ENCODE assay signal across 30 cellular contexts in genomic region chr4:158970786-158971185, GRCh38.
"Had no signal": no experiment of that assay in that cellular context is flagged by ENCODE, and none has a peak within 500 bp of the region (broad histone marks: within the 10 kb centered on the region; RNA-seq: fewer than 3 reads in every experiment).

No MANE protein-coding gene starts in this region.

- H3K27ac Mint-ChIP-seq: activated CD4-positive, alpha-beta memory T cell treated with anti-CD3 and anti-CD28 coated beads, Interleukin-2, amount 10 ng/mL, durations not matched to agents 7 days and 5 days; activated CD4-positive, alpha-beta T cell treated with anti-CD3 and anti-CD28 coated beads for 36 hours; activated naive CD8-positive, alpha-beta T cell treated with anti-CD3 and anti-CD28 coated beads, Interleukin-2, amount 10 ng/mL, durations not matched to agents 7 days and 5 days; activated T-cell treated with anti-CD3 and anti-CD28 coated beads, Interleukin-2, amount 50 U/mL, for 72 hours had no signal

- H3K4me1 ChIP-seq: adrenal gland, ascending aorta, Peyer's patch had no signal

- ATAC-seq: activated CD4-positive, alpha-beta T cell treated with anti-CD3 and anti-CD28 coated beads for 36 hours; activated T-cell treated with anti-CD3 and anti-CD28 coated beads, Interleukin-2, amount 50 U/mL, for 72 hours had no signal

- H3K36me3 ChIP-seq: adrenal gland, ascending aorta, brain microvascular endothelial cell, cardiac muscle cell, Peyer's patch, SJCRH30 had no signal

- DNase-seq: activated CD4-positive, alpha-beta memory T cell treated with anti-CD3 and anti-CD28 coated beads, Interleukin-2, amount 10 ng/mL, durations not matched to agents 7 days and 5 days; activated CD4-positive, alpha-beta T cell treated with anti-CD3 and anti-CD28 coated beads for 36 hours; activated CD4-positive, alpha-beta T cell treated with anti-CD3 and anti-CD28 coated beads, Interleukin-2, amount 50 U/mL, for 1 hour; activated CD4-positive, CD25-positive, alpha-beta regulatory T cell; activated naive CD4-positive, alpha-beta T cell treated with anti-CD3 and anti-CD28 coated beads, Interleukin-2, amount 50 U/mL, for 16 hours; activated naive CD8-positive, alpha-beta T cell treated with anti-CD3 and anti-CD28 coated beads, Interleukin-2, amount 10 ng/mL, durations not matched to agents 7 days and 5 days; activated T-cell treated with anti-CD3 and anti-CD28 coated beads for 4 hours; activated T-cell treated with anti-CD3 and anti-CD28 coated beads, Interleukin-2, amount 50 U/mL, for 72 hours; adrenal gland; brain microvascular endothelial cell; cerebellar nuclear complex; NCI-H1092; NCI-H1417; NCI-H1694; NCI-H2029; NCI-H2107; NCI-H2171 treated with DMSO at 0.1 percent for 48 hours; NCI-H510A treated with DMSO at 0.1 percent for 48 hours; NCI-H69; NK-92 treated with Interleukin-12 subunit alpha and Interleukin-12 subunit beta, amount 100 ng/mL, for 24 hours; Peyer's patch; Right ventricle myocardium superior; SJCRH30; SK-N-SH; T-helper 1 cell had no signal

- H3K27me3 ChIP-seq: adrenal gland, ascending aorta, brain microvascular endothelial cell, cardiac muscle cell, Peyer's patch, SJCRH30 had no signal

- H3K9ac ChIP-seq: KMS-11, SK-N-SH had no signal

- H3K4me3 ChIP-seq: adrenal gland, ascending aorta, cardiac muscle cell, Peyer's patch, SJCRH30 had no signal

- H3K27ac ChIP-seq: adrenal gland, ascending aorta, brain microvascular endothelial cell, cardiac muscle cell, KMS-11, Peyer's patch, RWPE1, SJCRH30, VCaP had no signal

- H3K4me2 ChIP-seq: KMS-11, SK-N-SH had no signal

- H3K9me3 ChIP-seq: adrenal gland, ascending aorta, Peyer's patch, SJCRH30, SK-N-SH had no signal

- H3K27me3 Mint-ChIP-seq: activated CD4-positive, alpha-beta T cell treated with anti-CD3 and anti-CD28 coated beads for 36 hours had no signal

- H3K4me3 Mint-ChIP-seq: activated CD4-positive, alpha-beta memory T cell treated with anti-CD3 and anti-CD28 coated beads, Interleukin-2, amount 10 ng/mL, durations not matched to agents 7 days and 5 days; activated CD4-positive, alpha-beta T cell treated with anti-CD3 and anti-CD28 coated beads for 36 hours; activated naive CD8-positive, alpha-beta T cell treated with anti-CD3 and anti-CD28 coated beads, Interleukin-2, amount 10 ng/mL, durations not matched to agents 7 days and 5 days; activated T-cell treated with anti-CD3 and anti-CD28 coated beads, Interleukin-2, amount 50 U/mL, for 72 hours had no signal

- H3K9me3 Mint-ChIP-seq: activated CD4-positive, alpha-beta memory T cell treated with anti-CD3 and anti-CD28 coated beads, Interleukin-2, amount 10 ng/mL, durations not matched to agents 7 days and 5 days; activated naive CD8-positive, alpha-beta T cell treated with anti-CD3 and anti-CD28 coated beads, Interleukin-2, amount 10 ng/mL, durations not matched to agents 7 days and 5 days; activated T-cell treated with anti-CD3 and anti-CD28 coated beads, Interleukin-2, amount 50 U/mL, for 72 hours had no signal

- H3K4me1 Mint-ChIP-seq: activated CD4-positive, alpha-beta memory T cell treated with anti-CD3 and anti-CD28 coated beads, Interleukin-2, amount 10 ng/mL, durations not matched to agents 7 days and 5 days; activated CD4-positive, alpha-beta T cell treated with anti-CD3 and anti-CD28 coated beads for 36 hours; activated naive CD8-positive, alpha-beta T cell treated with anti-CD3 and anti-CD28 coated beads, Interleukin-2, amount 10 ng/mL, durations not matched to agents 7 days and 5 days had no signal

- H3K36me3 Mint-ChIP-seq: activated naive CD8-positive, alpha-beta T cell treated with anti-CD3 and anti-CD28 coated beads, Interleukin-2, amount 10 ng/mL, durations not matched to agents 7 days and 5 days had no signal
